ENCODE assay signal across 1 cellular context in the genomic region with DNA sequence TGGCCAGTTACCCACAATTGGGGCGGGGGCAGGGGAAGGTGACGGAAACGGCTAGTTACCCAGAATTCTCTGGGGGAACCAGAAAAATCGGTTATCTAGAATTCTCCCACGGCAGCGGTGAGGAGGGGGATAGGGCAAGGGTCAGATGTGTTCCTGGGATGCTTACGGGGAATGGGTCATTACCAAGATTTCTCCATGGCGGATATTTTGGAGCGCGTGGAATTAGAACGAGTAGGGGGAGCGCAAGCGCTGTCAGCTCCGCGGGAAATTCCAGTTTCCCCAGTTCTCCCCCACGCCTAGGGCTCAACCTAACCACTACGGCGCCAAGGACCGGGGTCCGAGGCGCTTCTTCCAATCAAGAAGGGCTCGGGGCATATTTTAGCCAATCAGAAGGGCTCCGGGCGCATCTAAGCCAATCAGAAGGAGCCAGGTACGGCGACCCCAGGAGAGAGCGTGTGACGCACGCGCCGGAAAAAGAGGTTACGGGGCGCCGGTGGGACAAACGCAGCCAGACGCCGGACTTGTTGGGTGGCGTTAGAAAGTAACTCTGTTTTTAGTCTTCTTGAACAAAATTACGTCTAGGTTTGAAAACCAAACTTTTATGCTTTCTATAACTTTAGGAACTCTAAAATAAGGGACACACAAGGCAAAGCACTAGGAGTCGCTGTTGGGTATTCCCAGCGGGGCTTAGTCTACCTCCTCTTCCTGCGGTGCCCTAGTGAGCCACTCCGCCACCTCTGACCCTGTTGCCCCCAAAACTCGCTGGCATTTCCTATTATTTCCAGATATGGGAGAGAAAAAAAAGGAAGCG.
TF ChIP-seq lines count a peak whose summit lies in the region.

A gene with protein sequence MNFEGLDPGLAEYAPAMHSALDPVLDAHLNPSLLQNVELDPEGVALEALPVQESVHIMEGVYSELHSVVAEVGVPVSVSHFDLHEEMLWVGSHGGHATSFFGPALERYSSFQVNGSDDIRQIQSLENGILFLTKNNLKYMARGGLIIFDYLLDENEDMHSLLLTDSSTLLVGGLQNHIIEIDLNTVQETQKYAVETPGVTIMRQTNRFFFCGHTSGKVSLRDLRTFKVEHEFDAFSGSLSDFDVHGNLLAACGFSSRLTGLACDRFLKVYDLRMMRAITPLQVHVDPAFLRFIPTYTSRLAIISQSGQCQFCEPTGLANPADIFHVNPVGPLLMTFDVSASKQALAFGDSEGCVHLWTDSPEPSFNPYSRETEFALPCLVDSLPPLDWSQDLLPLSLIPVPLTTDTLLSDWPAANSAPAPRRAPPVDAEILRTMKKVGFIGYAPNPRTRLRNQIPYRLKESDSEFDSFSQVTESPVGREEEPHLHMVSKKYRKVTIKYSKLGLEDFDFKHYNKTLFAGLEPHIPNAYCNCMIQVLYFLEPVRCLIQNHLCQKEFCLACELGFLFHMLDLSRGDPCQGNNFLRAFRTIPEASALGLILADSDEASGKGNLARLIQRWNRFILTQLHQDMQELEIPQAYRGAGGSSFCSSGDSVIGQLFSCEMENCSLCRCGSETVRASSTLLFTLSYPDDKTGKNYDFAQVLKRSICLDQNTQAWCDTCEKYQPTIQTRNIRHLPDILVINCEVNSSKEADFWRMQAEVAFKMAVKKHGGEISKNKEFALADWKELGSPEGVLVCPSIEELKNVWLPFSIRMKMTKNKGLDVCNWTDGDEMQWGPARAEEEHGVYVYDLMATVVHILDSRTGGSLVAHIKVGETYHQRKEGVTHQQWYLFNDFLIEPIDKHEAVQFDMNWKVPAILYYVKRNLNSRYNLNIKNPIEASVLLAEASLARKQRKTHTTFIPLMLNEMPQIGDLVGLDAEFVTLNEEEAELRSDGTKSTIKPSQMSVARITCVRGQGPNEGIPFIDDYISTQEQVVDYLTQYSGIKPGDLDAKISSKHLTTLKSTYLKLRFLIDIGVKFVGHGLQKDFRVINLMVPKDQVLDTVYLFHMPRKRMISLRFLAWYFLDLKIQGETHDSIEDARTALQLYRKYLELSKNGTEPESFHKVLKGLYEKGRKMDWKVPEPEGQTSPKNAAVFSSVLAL (minus strand): TSS at position 322 of the 811 bp plus-strand sequence. CDS start 906 bp downstream, outside the sequence.

TF ChIP-seq in HepG2, 621 proteins besides CTCF, POLR2A, EP300 and RAD21 (continued from another document and continues in another):
- TF ChIP-seq, protein P1, sequence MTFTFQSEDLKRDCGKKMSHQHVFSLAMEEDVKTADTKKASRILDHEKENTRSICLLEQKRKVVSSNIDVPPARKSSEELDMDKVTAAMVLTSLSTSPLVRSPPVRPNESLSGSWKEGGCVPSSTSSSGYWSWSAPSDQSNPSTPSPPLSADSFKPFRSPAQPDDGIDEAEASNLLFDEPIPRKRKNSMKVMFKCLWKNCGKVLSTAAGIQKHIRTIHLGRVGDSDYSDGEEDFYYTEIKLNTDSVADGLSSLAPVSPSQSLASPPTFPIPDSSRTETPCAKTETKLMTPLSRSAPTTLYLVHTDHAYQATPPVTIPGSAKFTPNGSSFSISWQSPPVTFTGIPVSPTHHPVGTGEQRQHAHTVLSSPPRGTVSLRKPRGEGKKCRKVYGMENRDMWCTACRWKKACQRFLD (CRISPR knock-in tag; IDR thresholded peaks at IDR 0.05; ENCODE audit: borderline replicate concordance), result no peak
- TF ChIP-seq, protein P2, sequence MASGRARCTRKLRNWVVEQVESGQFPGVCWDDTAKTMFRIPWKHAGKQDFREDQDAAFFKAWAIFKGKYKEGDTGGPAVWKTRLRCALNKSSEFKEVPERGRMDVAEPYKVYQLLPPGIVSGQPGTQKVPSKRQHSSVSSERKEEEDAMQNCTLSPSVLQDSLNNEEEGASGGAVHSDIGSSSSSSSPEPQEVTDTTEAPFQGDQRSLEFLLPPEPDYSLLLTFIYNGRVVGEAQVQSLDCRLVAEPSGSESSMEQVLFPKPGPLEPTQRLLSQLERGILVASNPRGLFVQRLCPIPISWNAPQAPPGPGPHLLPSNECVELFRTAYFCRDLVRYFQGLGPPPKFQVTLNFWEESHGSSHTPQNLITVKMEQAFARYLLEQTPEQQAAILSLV (CRISPR knock-in tag; IDR thresholded peaks at IDR 0.05; ENCODE audit: borderline replicate concordance), result no peak
- TF ChIP-seq XRCC5 (optimal IDR thresholded peaks at IDR 0.05; ENCODE audit: low read length) (no peak), RBM22 (optimal IDR thresholded peaks at IDR 0.05; ENCODE audit: low read length) (no peak), FOXK1 (CRISPR knock-in tag; IDR thresholded peaks at IDR 0.05; ENCODE audit: borderline replicate concordance, low read depth) (peak; percentile 23; the same call in 1 of the 2 replicates), RFX1 (IDR thresholded peaks at IDR 0.05) (no peak), RNF2 (conservative IDR thresholded peaks at IDR 0.05; ENCODE audit: low read depth) (peak; percentile 78; the same call in 1 of the 2 replicates), ZNF839 (CRISPR knock-in tag; IDR thresholded peaks at IDR 0.05; ENCODE audit: borderline replicate concordance) (no peak), ZKSCAN1 (IDR thresholded peaks at IDR 0.05; ENCODE audit: low read length) (no peak), AHR (CRISPR knock-in tag; IDR thresholded peaks at IDR 0.05) (peak; percentile 62), ATF1 (CRISPR knock-in tag; IDR thresholded peaks at IDR 0.05) (peak; percentile 93), PHF5A (CRISPR knock-in tag; IDR thresholded peaks at IDR 0.05; ENCODE audit: low read depth, unreplicated experiment) (no peak), SALL1 (CRISPR knock-in tag; IDR thresholded peaks at IDR 0.05) (no peak; the same call in 1 of the 2 replicates), ZNF557 (CRISPR knock-in tag; IDR thresholded peaks at IDR 0.05) (no peak), SIX1 (CRISPR knock-in tag; IDR thresholded peaks at IDR 0.05; ENCODE audit: borderline replicate concordance) (no peak), ZNF460 (CRISPR knock-in tag; IDR thresholded peaks at IDR 0.05; ENCODE audit: borderline replicate concordance) (no peak), ZNF75D (CRISPR knock-in tag; IDR thresholded peaks at IDR 0.05; ENCODE audit: borderline replicate concordance) (0 out of 2 replicates have a peak, but pooled peaks have one; percentile 41), ZNF326 (CRISPR knock-in tag; IDR thresholded peaks at IDR 0.05; ENCODE audit: borderline replicate concordance) (no peak), ZBTB21 (CRISPR knock-in tag; IDR thresholded peaks at IDR 0.05) (peak; percentile 30; the same call in 1 of the 2 replicates), ZEB1 (IDR thresholded peaks at IDR 0.05; ENCODE audit: insufficient replicate concordance, low read depth) (peak; percentile 65), GABPA (IDR thresholded peaks at IDR 0.05; ENCODE audit: low read depth, low read length) (peak; percentile 40; the same call in 1 of the 2 replicates), GABPA (CRISPR knock-in tag; IDR thresholded peaks at IDR 0.05; ENCODE audit: low read depth) (peak; percentile 80), ATF7 (IDR thresholded peaks at IDR 0.05) (no peak), ATF7 (CRISPR knock-in tag; IDR thresholded peaks at IDR 0.05) (no peak), TEAD2 (CRISPR knock-in tag; IDR thresholded peaks at IDR 0.05) (no peak), MED1 (CRISPR knock-in tag; IDR thresholded peaks at IDR 0.05) (peak; percentile 34; the same call in 1 of the 2 replicates), NCOR1 (IDR thresholded peaks at IDR 0.05; ENCODE audit: borderline replicate concordance, low read length) (no peak)
- TF ChIP-seq, protein P3, sequence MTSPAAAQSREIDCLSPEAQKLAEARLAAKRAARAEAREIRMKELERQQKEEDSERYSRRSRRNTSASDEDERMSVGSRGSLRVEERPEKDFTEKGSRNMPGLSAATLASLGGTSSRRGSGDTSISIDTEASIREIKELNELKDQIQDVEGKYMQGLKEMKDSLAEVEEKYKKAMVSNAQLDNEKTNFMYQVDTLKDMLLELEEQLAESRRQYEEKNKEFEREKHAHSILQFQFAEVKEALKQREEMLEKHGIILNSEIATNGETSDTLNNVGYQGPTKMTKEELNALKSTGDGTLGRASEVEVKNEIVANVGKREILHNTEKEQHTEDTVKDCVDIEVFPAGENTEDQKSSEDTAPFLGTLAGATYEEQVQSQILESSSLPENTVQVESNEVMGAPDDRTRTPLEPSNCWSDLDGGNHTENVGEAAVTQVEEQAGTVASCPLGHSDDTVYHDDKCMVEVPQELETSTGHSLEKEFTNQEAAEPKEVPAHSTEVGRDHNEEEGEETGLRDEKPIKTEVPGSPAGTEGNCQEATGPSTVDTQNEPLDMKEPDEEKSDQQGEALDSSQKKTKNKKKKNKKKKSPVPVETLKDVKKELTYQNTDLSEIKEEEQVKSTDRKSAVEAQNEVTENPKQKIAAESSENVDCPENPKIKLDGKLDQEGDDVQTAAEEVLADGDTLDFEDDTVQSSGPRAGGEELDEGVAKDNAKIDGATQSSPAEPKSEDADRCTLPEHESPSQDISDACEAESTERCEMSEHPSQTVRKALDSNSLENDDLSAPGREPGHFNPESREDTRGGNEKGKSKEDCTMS (CRISPR knock-in tag; conservative IDR thresholded peaks at IDR 0.05), result no peak
- TF ChIP-seq, protein P4, sequence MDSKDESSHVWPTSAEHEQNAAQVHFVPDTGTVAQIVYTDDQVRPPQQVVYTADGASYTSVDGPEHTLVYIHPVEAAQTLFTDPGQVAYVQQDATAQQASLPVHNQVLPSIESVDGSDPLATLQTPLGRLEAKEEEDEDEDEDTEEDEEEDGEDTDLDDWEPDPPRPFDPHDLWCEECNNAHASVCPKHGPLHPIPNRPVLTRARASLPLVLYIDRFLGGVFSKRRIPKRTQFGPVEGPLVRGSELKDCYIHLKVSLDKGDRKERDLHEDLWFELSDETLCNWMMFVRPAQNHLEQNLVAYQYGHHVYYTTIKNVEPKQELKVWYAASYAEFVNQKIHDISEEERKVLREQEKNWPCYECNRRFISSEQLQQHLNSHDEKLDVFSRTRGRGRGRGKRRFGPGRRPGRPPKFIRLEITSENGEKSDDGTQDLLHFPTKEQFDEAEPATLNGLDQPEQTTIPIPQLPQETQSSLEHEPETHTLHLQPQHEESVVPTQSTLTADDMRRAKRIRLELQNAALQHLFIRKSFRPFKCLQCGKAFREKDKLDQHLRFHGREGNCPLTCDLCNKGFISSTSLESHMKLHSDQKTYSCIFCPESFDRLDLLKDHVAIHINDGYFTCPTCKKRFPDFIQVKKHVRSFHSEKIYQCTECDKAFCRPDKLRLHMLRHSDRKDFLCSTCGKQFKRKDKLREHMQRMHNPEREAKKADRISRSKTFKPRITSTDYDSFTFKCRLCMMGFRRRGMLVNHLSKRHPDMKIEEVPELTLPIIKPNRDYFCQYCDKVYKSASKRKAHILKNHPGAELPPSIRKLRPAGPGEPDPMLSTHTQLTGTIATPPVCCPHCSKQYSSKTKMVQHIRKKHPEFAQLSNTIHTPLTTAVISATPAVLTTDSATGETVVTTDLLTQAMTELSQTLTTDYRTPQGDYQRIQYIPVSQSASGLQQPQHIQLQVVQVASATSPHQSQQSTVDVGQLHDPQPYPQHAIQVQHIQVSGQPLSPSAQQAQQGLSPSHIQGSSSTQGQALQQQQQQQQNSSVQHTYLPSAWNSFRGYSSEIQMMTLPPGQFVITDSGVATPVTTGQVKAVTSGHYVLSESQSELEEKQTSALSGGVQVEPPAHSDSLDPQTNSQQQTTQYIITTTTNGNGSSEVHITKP (CRISPR knock-in tag; IDR thresholded peaks at IDR 0.05; ENCODE audit: low read depth), result peak; percentile 96
- TF ChIP-seq, protein P5, sequence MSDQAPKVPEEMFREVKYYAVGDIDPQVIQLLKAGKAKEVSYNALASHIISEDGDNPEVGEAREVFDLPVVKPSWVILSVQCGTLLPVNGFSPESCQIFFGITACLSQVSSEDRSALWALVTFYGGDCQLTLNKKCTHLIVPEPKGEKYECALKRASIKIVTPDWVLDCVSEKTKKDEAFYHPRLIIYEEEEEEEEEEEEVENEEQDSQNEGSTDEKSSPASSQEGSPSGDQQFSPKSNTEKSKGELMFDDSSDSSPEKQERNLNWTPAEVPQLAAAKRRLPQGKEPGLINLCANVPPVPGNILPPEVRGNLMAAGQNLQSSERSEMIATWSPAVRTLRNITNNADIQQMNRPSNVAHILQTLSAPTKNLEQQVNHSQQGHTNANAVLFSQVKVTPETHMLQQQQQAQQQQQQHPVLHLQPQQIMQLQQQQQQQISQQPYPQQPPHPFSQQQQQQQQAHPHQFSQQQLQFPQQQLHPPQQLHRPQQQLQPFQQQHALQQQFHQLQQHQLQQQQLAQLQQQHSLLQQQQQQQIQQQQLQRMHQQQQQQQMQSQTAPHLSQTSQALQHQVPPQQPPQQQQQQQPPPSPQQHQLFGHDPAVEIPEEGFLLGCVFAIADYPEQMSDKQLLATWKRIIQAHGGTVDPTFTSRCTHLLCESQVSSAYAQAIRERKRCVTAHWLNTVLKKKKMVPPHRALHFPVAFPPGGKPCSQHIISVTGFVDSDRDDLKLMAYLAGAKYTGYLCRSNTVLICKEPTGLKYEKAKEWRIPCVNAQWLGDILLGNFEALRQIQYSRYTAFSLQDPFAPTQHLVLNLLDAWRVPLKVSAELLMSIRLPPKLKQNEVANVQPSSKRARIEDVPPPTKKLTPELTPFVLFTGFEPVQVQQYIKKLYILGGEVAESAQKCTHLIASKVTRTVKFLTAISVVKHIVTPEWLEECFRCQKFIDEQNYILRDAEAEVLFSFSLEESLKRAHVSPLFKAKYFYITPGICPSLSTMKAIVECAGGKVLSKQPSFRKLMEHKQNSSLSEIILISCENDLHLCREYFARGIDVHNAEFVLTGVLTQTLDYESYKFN (CRISPR knock-in tag; conservative IDR thresholded peaks at IDR 0.05), result peak; percentile 45
